ENCODE assay signal across 7 cellular contexts in genomic region chr17:63476494-63476856, GRCh38. TPM values are rescaled to one million over a fixed set of nuclear protein-coding genes. Genes with fewer than 3 reads are reported as not detected.
DNase-seq lines count a peak whose midpoint lies in the region; ATAC-seq and TF ChIP-seq lines count a peak whose summit lies in the region.

No MANE protein-coding gene starts in this region.

- peak overlapping the region; percentile 65 for H3K4me3 ChIP-seq in colonic mucosa
- H3K4me3 ChIP-seq in mononuclear cell (ENCODE audit: low read length) = peak overlapping the region; percentile 18

- H3K27me3 ChIP-seq in colonic mucosa (peaks cover 6% of the 10 kb centered on the region), mononuclear cell (ENCODE audit: insufficient read depth, low read length) (peaks cover 28% of the 10 kb centered on the region)

- H3K4me1 ChIP-seq in colonic mucosa (peaks cover 18% of the 10 kb centered on the region), mononuclear cell (ENCODE audit: insufficient read depth, low read length) (peaks cover 12% of the 10 kb centered on the region)

- TF ChIP-seq CTCF in GM10266 (IDR thresholded peaks at IDR 0.05; ENCODE audit: control insufficient read depth, insufficient read depth, low read depth, missing control alignments) = no peak
- no peak for TF ChIP-seq CTCF in colonic mucosa (IDR thresholded peaks at IDR 0.05)

- H3K36me3 ChIP-seq in colonic mucosa = no peaks in the 10 kb centered on the region

- H3K9ac ChIP-seq in colonic mucosa (ENCODE audit: low read depth in 2 of 2, low read length in 2 of 2) = peak overlapping the region; percentile 29 to 55

- ATAC-seq in GM18498 (IDR thresholded peaks at IDR 0.05; ENCODE audit: unreplicated experiment) (no peak), GM21367 (IDR thresholded peaks at IDR 0.05; ENCODE audit: unreplicated experiment) (no peak)

- DNase-seq in GM10266 (ENCODE audit: extremely low spot score) (peak; percentile 53), NCI-H345 (lab: John Stamatoyannopoulos, UW) (peak; percentile 39), colonic mucosa (peak; percentile 38), ureter (ENCODE audit: low spot score) (no peak)

- H3K27ac ChIP-seq in colonic mucosa = peak overlapping the region; percentile 80

- intact Hi-C loops in colonic mucosa (cut with DNase I) = loop anchor here (5.0 kb wide), 1 partner anchor 49 kb away; no protein-coding TSS in a partner anchor

- H3K9me3 ChIP-seq in colonic mucosa (no peaks in the 10 kb centered on the region), mononuclear cell (ENCODE audit: low read depth, low read length) (no peaks in the 10 kb centered on the region)

RNA-seq across cellular contexts. Expression of gene ACE, which starts 0.4 kb away (rescaled TPM):
- total RNA-seq in colonic mucosa (10 to 100 TPM; 38.3 to 45.2 TPM), mononuclear cell (1.3 TPM), ureter (7.5 TPM)

RNA-seq across cellular contexts. Expression of gene CYB561, which starts 30.4 kb away (rescaled TPM):
- total RNA-seq in colonic mucosa (10 to 100 TPM; 60.1 to 90.6 TPM), mononuclear cell (5.1 TPM), ureter (70.8 TPM)

RNA-seq across cellular contexts. Expression of gene KCNH6, which starts 46.7 kb away (rescaled TPM):
- total RNA-seq in colonic mucosa (under 1 TPM; 0.47 to 0.80 TPM), mononuclear cell (not detected), ureter (not detected)
